15 cellular contexts compared by ENCODE assay signal in genomic region chr2:151020411-151020810, GRCh38.
DNase-seq lines count a peak whose midpoint lies in the region; ATAC-seq lines count a peak whose summit lies in the region.
"Had no signal": no experiment of that assay in that cellular context is flagged by ENCODE, and none has a peak within 500 bp of the region (broad histone marks: within the 10 kb centered on the region; RNA-seq: fewer than 3 reads in every experiment).

No MANE protein-coding gene starts in this region.

- H3K4me1 Mint-ChIP-seq in activated T-cell treated with anti-CD3 and anti-CD28 coated beads, Interleukin-2, amount 50 U/mL, for 24 hours (ENCODE audit: low read depth): no peaks in the 10 kb centered on the region
- no peaks in the 10 kb centered on the region for H3K4me1 Mint-ChIP-seq in activated T-helper 17 cell treated with anti-CD3 and anti-CD28 coated beads, Interleukin-2, amount 50 U/mL, for 72 hours
- H3K4me1 Mint-ChIP-seq: endodermal cell, naive B cell had no signal

- peaks cover 17% of the 10 kb centered on the region for H3K27me3 Mint-ChIP-seq in activated T-cell treated with anti-CD3 and anti-CD28 coated beads, Interleukin-2, amount 50 U/mL, for 24 hours
- peaks cover 11% of the 10 kb centered on the region for H3K27me3 Mint-ChIP-seq in activated T-helper 17 cell treated with anti-CD3 and anti-CD28 coated beads, Interleukin-2, amount 50 U/mL, for 72 hours

- no peaks in the 10 kb centered on the region for H3K9me3 Mint-ChIP-seq in activated T-cell treated with anti-CD3 and anti-CD28 coated beads, Interleukin-2, amount 50 U/mL, for 24 hours
- H3K9me3 Mint-ChIP-seq in activated T-helper 17 cell treated with anti-CD3 and anti-CD28 coated beads, Interleukin-2, amount 50 U/mL, for 72 hours: peaks cover 9% of the 10 kb centered on the region
- H3K9me3 Mint-ChIP-seq: activated T-helper 1 cell treated with anti-CD3 and anti-CD28 coated beads, Interleukin-12 subunit alpha, Interleukin-12 subunit beta, Interleukin-2, Interleukin-4 antibody, amounts not matched to agents 30 ng/mL and 10 ng/mL and 1 ng/mL, durations not matched to agents 14 hours and 24 hours and 36 hours; endodermal cell; stimulated activated naive CD8-positive, alpha-beta T cell treated with anti-CD3 and anti-CD28 coated beads, Interleukin-15, Interleukin-2, amounts not matched to agents 100 ng/mL and 50 ng/mL, for 24 hours had no signal

- DNase-seq in activated T-cell treated with anti-CD3 and anti-CD28 coated beads, Interleukin-2, amount 50 U/mL, for 24 hours: no peak
- DNase-seq in NCI-H82 (lab: John Stamatoyannopoulos, UW) (no peak), COLO829 (ENCODE audit: low spot score) (no peak)
- DNase-seq: endodermal cell; kidney; naive B cell; NCI-H187 treated with DMSO at 0.1 percent for 48 hours; stimulated activated CD4-positive, alpha-beta T cell treated with anti-CD3 and anti-CD28 coated beads, Interleukin-2, amount 100 ng/mL, for 48 hours had no signal

- H3K36me3 Mint-ChIP-seq in activated T-cell treated with anti-CD3 and anti-CD28 coated beads, Interleukin-2, amount 50 U/mL, for 24 hours (ENCODE audit: low read depth): no peaks in the 10 kb centered on the region
- no peaks in the 10 kb centered on the region for H3K36me3 Mint-ChIP-seq in activated T-helper 17 cell treated with anti-CD3 and anti-CD28 coated beads, Interleukin-2, amount 50 U/mL, for 72 hours (ENCODE audit: low read depth)
- H3K36me3 Mint-ChIP-seq: naive B cell had no signal

- no peak overlapping the region for H3K4me3 Mint-ChIP-seq in activated T-cell treated with anti-CD3 and anti-CD28 coated beads, Interleukin-2, amount 50 U/mL, for 24 hours
- no peak overlapping the region for H3K4me3 Mint-ChIP-seq in activated T-helper 17 cell treated with anti-CD3 and anti-CD28 coated beads, Interleukin-2, amount 50 U/mL, for 72 hours
- H3K4me3 Mint-ChIP-seq: activated T-helper 1 cell treated with anti-CD3 and anti-CD28 coated beads, Interleukin-12 subunit alpha, Interleukin-12 subunit beta, Interleukin-2, Interleukin-4 antibody, amounts not matched to agents 30 ng/mL and 10 ng/mL and 1 ng/mL, durations not matched to agents 14 hours and 24 hours and 36 hours; endodermal cell; naive B cell; stimulated activated naive CD8-positive, alpha-beta T cell treated with anti-CD3 and anti-CD28 coated beads, Interleukin-15, Interleukin-2, amounts not matched to agents 100 ng/mL and 50 ng/mL, for 24 hours had no signal

- ATAC-seq in GM18499 (IDR thresholded peaks at IDR 0.05; ENCODE audit: insufficient read depth, unreplicated experiment) (peak; percentile 91), GM19452 (IDR thresholded peaks at IDR 0.05; ENCODE audit: unreplicated experiment) (peak; percentile 70), HG02852 (IDR thresholded peaks at IDR 0.05; ENCODE audit: unreplicated experiment) (peak; percentile 88), HG03469 (IDR thresholded peaks at IDR 0.05; ENCODE audit: unreplicated experiment) (peak; percentile 96)
- no peak for ATAC-seq in activated T-helper 17 cell treated with anti-CD3 and anti-CD28 coated beads, Interleukin-2, amount 50 U/mL, for 72 hours (replicated peaks)

- H3K27ac Mint-ChIP-seq in activated T-cell treated with anti-CD3 and anti-CD28 coated beads, Interleukin-2, amount 50 U/mL, for 24 hours: no peak overlapping the region
- H3K27ac Mint-ChIP-seq in activated T-helper 17 cell treated with anti-CD3 and anti-CD28 coated beads, Interleukin-2, amount 50 U/mL, for 72 hours: no peak overlapping the region
- H3K27ac Mint-ChIP-seq: activated T-helper 1 cell treated with anti-CD3 and anti-CD28 coated beads, Interleukin-12 subunit alpha, Interleukin-12 subunit beta, Interleukin-2, Interleukin-4 antibody, amounts not matched to agents 30 ng/mL and 10 ng/mL and 1 ng/mL, durations not matched to agents 14 hours and 24 hours and 36 hours; endodermal cell; naive B cell; stimulated activated naive CD8-positive, alpha-beta T cell treated with anti-CD3 and anti-CD28 coated beads, Interleukin-15, Interleukin-2, amounts not matched to agents 100 ng/mL and 50 ng/mL, for 24 hours had no signal
